9 cellular contexts compared by ENCODE assay signal in genomic region chr15:96338772-96339661, GRCh38. TPM values are rescaled to one million over a fixed set of nuclear protein-coding genes. Genes with fewer than 3 reads are reported as not detected.
DNase-seq lines count a peak whose midpoint lies in the region; ATAC-seq, FAIRE-seq and TF ChIP-seq lines count a peak whose summit lies in the region.
"Had no signal": no experiment of that assay in that cellular context is flagged by ENCODE, and none has a peak within 500 bp of the region (broad histone marks: within the 10 kb centered on the region; RNA-seq: fewer than 3 reads in every experiment).

No MANE protein-coding gene starts in this region.

- FAIRE-seq in pancreas (lab: Jason Lieb, UNC): no peak

- no peaks in the 10 kb centered on the region for H3K27me3 ChIP-seq in esophagus (ENCODE audit: control insufficient read depth in 1 of 2, insufficient read depth in 2 of 2, low read length in 2 of 2)
- no peaks in the 10 kb centered on the region for H3K27me3 ChIP-seq in pancreas

- H3K27ac ChIP-seq in esophagus (ENCODE audit: low read depth in 2 of 2, low read length in 1 of 2) (peak overlapping the region; percentile 47 to 68), pancreas (peak overlapping the region in 3 of 4 donors; percentile 38 to 95 (median 90))

- H3K4me3 ChIP-seq in esophagus (ENCODE audit: low read depth in 1 of 2, low read length in 2 of 2): peak overlapping the region in 1 of 2 donors; percentile 95
- H3K4me3 ChIP-seq in pancreas: peak overlapping the region in 3 of 4 donors; percentile 52 to 64 (median 64)

- ATAC-seq in pancreas (peak in 2 of 4 donors; percentile 13 to 37), GM21447 (IDR thresholded peaks at IDR 0.05; ENCODE audit: unreplicated experiment) (no peak), GM18909 (IDR thresholded peaks at IDR 0.05; ENCODE audit: poor library complexity, unreplicated experiment) (no peak)
- no peak for ATAC-seq in stimulated activated naive CD8-positive, alpha-beta T cell treated with anti-CD3 and anti-CD28 coated beads, Interleukin-15, Interleukin-2, amounts not matched to agents 100 U/mL and 50 U/mL, for 24 hours

- DNase-seq in COLO668 (lab: John Stamatoyannopoulos, UW; ENCODE audit: unreplicated experiment): peak; percentile 15
- peak; percentile 81 for DNase-seq in OCI-M1 (lab: John Stamatoyannopoulos, UW)
- DNase-seq in pancreas: no peak
- DNase-seq in NCI-H1105 treated with DMSO at 0.1 percent for 48 hours (lab: John Stamatoyannopoulos, UW): no peak
- no peak for DNase-seq in stimulated activated naive CD8-positive, alpha-beta T cell treated with anti-CD3 and anti-CD28 coated beads, Interleukin-15, Interleukin-2, amounts not matched to agents 100 U/mL and 50 U/mL, for 24 hours
- DNase-seq: NCI-H510A had no signal

- intact Hi-C loops in pancreas (cut with DNase I): loop anchor here in 1 of 3 donors (10.0 kb wide), 1 partner anchor 64 kb away; no protein-coding TSS in a partner anchor

- H3K4me1 ChIP-seq in esophagus (ENCODE audit: control insufficient read depth in 2 of 2, insufficient read depth in 2 of 2, low read length in 1 of 2) (peaks cover 0 to 4% of the 10 kb centered on the region in 2 donors), pancreas (peaks cover 0 to 6% (median 4%) of the 10 kb centered on the region in 3 donors)

- H3K9me3 ChIP-seq in esophagus (ENCODE audit: control insufficient read depth in 2 of 2, insufficient read depth in 1 of 2, low read depth in 1 of 2, low read length in 1 of 2): peaks cover 0 to 1% of the 10 kb centered on the region in 2 donors
- H3K9me3 ChIP-seq in pancreas: no peaks in the 10 kb centered on the region

- no peak for TF ChIP-seq CTCF in pancreas (IDR thresholded peaks at IDR 0.05)

- H3K36me3 ChIP-seq in esophagus (ENCODE audit: control insufficient read depth in 2 of 2, insufficient read depth in 2 of 2, low read length in 1 of 2) (peaks cover 0 to 6% of the 10 kb centered on the region in 2 donors), pancreas (no peaks in the 10 kb centered on the region)

- 15 to 25% methylated on average over 7 of the region's 7 CpGs for WGBS in esophagus, 2 donors
- 5 to 7% methylated on average over 7 of the region's 7 CpGs for WGBS in pancreas, 2 donors

RNA-seq across cellular contexts. Expression of gene NR2F2, which starts 8.5 kb away (rescaled TPM):
- 1 to 10 TPM; 5.0 to 9.3 TPM for polyA plus RNA-seq in esophagus
- total RNA-seq in pancreas: 10 to 100 TPM in 4 of 6 donors, 1 to 10 TPM in 2; 8.3 to 25.6 (median 14.0) TPM
- polyA plus RNA-seq in pancreas: 10 to 100 TPM in 1 of 2 donors, 1 to 10 TPM in 1; 7.0 to 16.2 TPM

Comparison
In these comparisons a context has a peak if more than half of its experiments do, and no peak if none do; other contexts are left out.
1. DNase-seq: peak in COLO668 (single experiment) and OCI-M1 (single experiment); none in pancreas (0 of 6), NCI-H1105 treated with DMSO at 0.1 percent for 48 hours (single experiment) and stimulated activated naive CD8-positive, alpha-beta T cell treated with anti-CD3 and anti-CD28 coated beads, Interleukin-15, Interleukin-2, amounts not matched to agents 100 U/mL and 50 U/mL, for 24 hours (single experiment).